In genomic region chr5:174916924-174917323, GRCh38 we compare ENCODE assay signal across 4 cellular contexts.
A peak's percentile ranks its signal among the peaks of the same experiment; 100 is the strongest.
DNase-seq lines count a peak whose midpoint lies in the region; ATAC-seq, FAIRE-seq and TF ChIP-seq lines count a peak whose summit lies in the region.
"Not testable (repeated sequence)": the region's sequence is repeated elsewhere in the genome, so short reads cannot be mapped to it uniquely, and the experiment has no call there.

No MANE protein-coding gene starts in this region.

- CTCF ChIA-PET in HCT116 (lab: Charles Lee): not testable (repeated sequence)
- CTCF ChIA-PET in H1 (lab: Charles Lee; ENCODE audit: partially characterized antibody): interaction anchor here (0.6 to 13.0 kb wide), 4 partner anchors 8 to 521 kb away, joined by 3 to 95 read pairs (median 14); no protein-coding TSS in a partner anchor

- not testable (repeated sequence) for H3K27ac ChIP-seq in HCT116 (ENCODE audit: low read depth, low read length); RWPE2 (ENCODE audit: poor library complexity, severe bottlenecking); H1 (ENCODE audit: low read depth, low read length); neural progenitor cell

- H3K79me2 ChIP-seq in HCT116 (ENCODE audit: insufficient read depth, low read length); H1 (ENCODE audit: control insufficient read depth in 1 of 2, insufficient read depth in 2 of 2, low read length in 2 of 2); neural progenitor cell (ENCODE audit: low read depth): not testable (repeated sequence)

- not testable (repeated sequence) for H3K4me3 Mint-ChIP-seq in neural progenitor cell

- H3K56ac ChIP-seq in H1 (replicated peaks; ENCODE audit: insufficient read length, low read depth, low read length): not testable (repeated sequence)

- peak; percentile 34; the same call in 1 of the 2 replicates for ATAC-seq in HCT116
- ATAC-seq in RWPE2 (ENCODE audit: low read depth): peak; percentile 67; the same call in 2 of the 3 replicates

- not testable (repeated sequence) for H3K36me3 Mint-ChIP-seq in neural progenitor cell

- POLR2A ChIA-PET in HCT116 (lab: Charles Lee); H1 (lab: Charles Lee; ENCODE audit: partially characterized antibody): not testable (repeated sequence)

- not testable (repeated sequence) for H3K23ac ChIP-seq in H1 (ENCODE audit: insufficient read length)

- not testable (repeated sequence) for BruUV-seq in HCT116 (replicated peaks; lab: Mats Ljungman, UMichigan)

- 0 out of 2 replicates have a peak overlapping the region, but pooled peaks have one; percentile 6 for H2BK20ac ChIP-seq in H1 (ENCODE audit: low read length)

- H2BK120ac ChIP-seq in H1 (replicated peaks; ENCODE audit: low read depth, low read length): not testable (repeated sequence)

- H2BK5ac ChIP-seq in H1 (ENCODE audit: low read depth, low read length): not testable (repeated sequence)

- H4K8ac ChIP-seq in H1 (ENCODE audit: extremely low read depth, insufficient read depth, low read length): not testable (repeated sequence)

- not testable (repeated sequence) for H3K4me2 ChIP-seq in HCT116 (ENCODE audit: low read length); H1 (ENCODE audit: insufficient read depth in 1 of 2, low read depth in 2 of 2, low read length in 2 of 2); neural progenitor cell

- WGBS in H1 (ENCODE audit: extremely low coverage in 1 of 2, insufficient coverage in 1 of 2, insufficient read length in 1 of 2, insufficient replicate concordance in 2 of 2, low coverage in 1 of 2, low lambda C conversion rate in 2 of 2, missing lambda C conversion rate in 1 of 2), 2 experiments: 100% methylated on average over 1 of the region's 1 CpG; no CpG with 5 or more reads in 1 of the 2 experiments

- H3K9ac ChIP-seq in HCT116 (ENCODE audit: low read length); H1 (replicated peaks in 1 of 4; ENCODE audit: extremely low read depth in 1 of 4, low read depth in 3 of 4, low read length in 3 of 4); neural progenitor cell: not testable (repeated sequence)

- H4K5ac ChIP-seq in H1 (ENCODE audit: insufficient read length, low read depth, low read length): not testable (repeated sequence)

- TF ChIP-seq CTCF in HCT116 (IDR thresholded peaks at IDR 0.05 in 2 of 3, conservative IDR thresholded peaks at IDR 0.05 in 1 of 3; ENCODE audit: borderline replicate concordance in 1 of 3, insufficient read depth in 1 of 3, low read depth in 2 of 3, low read length in 2 of 3); RWPE2 (IDR thresholded peaks at IDR 0.05; ENCODE audit: poor library complexity, severe bottlenecking); H1 (IDR thresholded peaks at IDR 0.05; ENCODE audit: control extremely low read depth in 1 of 3, insufficient read depth in 1 of 3, low read depth in 1 of 3, low read length in 3 of 3); neural progenitor cell (IDR thresholded peaks at IDR 0.05): not testable (repeated sequence)

- not testable (repeated sequence) for H3K27me3 ChIP-seq in HCT116 (ENCODE audit: insufficient read depth, low read length); RWPE2 (ENCODE audit: insufficient read depth, poor library complexity, severe bottlenecking); H1 (replicated peaks in 1 of 4; ENCODE audit: control insufficient read depth in 3 of 4, extremely low read depth in 1 of 4, insufficient read depth in 3 of 4, low read length in 3 of 4); neural progenitor cell

- not testable (repeated sequence) for H4K91ac ChIP-seq in H1 (replicated peaks; ENCODE audit: insufficient read length, low read length)

- not testable (repeated sequence) for H2AK5ac ChIP-seq in H1 (ENCODE audit: low read depth, low read length)

- H3K4me3 ChIP-seq in HCT116 (replicated peaks in 1 of 2; ENCODE audit: low read depth in 1 of 2, low read length in 2 of 2); RWPE2 (ENCODE audit: severe bottlenecking); H1 (ENCODE audit: extremely low read depth in 1 of 4, insufficient read depth in 2 of 4, low read depth in 3 of 4, low read length in 4 of 4); neural progenitor cell: not testable (repeated sequence)

- H3F3A ChIP-seq in neural progenitor cell (ENCODE audit: low read depth): not testable (repeated sequence)

- H2AFZ ChIP-seq in HCT116 (ENCODE audit: low read depth, low read length, poor library complexity, severe bottlenecking); H1 (ENCODE audit: low read length): not testable (repeated sequence)
- peak overlapping the region; percentile 29 for H2AFZ ChIP-seq in neural progenitor cell (replicated peaks)

- DNase-seq in HCT116 (ENCODE audit: low read depth, low spot score); RWPE2 (ENCODE audit: low spot score); H1 (ENCODE audit: low read depth in 1 of 2, low spot score in 2 of 2); neural progenitor cell (ENCODE audit: low spot score): not testable (repeated sequence)

- H3K18ac ChIP-seq in H1 (ENCODE audit: extremely low read depth, low read length): not testable (repeated sequence)

- H3K4me1 Mint-ChIP-seq in neural progenitor cell: peaks cover 13% of the 10 kb centered on the region

- H3K9me3 Mint-ChIP-seq in neural progenitor cell: not testable (repeated sequence)

- H3K27me3 Mint-ChIP-seq in neural progenitor cell (ENCODE audit: insufficient read depth, low read depth): not testable (repeated sequence)

- not testable (repeated sequence) for H3K9me2 ChIP-seq in HCT116 (ENCODE audit: insufficient read depth)

- H3K27ac Mint-ChIP-seq in neural progenitor cell: not testable (repeated sequence)

- peak overlapping the region; percentile 39; the same call in 1 of the 2 replicates for H2BK12ac ChIP-seq in H1 (ENCODE audit: low read depth, low read length)

- H3K4ac ChIP-seq in H1 (replicated peaks; ENCODE audit: insufficient read length, low read depth, low read length): not testable (repeated sequence)

- RAD21 ChIA-PET in HCT116 (lab: Charles Lee; ENCODE audit: low non-redundant PET in 1 of 2, low total read pairs in 2 of 2, uncharacterized antibody in 2 of 2, unreplicated experiment in 2 of 2): not testable (repeated sequence)

- TF ChIP-seq POLR2A in HCT116 (IDR thresholded peaks at IDR 0.05; ENCODE audit: borderline replicate concordance, extremely low read depth, insufficient read depth, insufficient read length); H1 (IDR thresholded peaks at IDR 0.05; ENCODE audit: control extremely low read depth in 1 of 2, low read depth in 2 of 2, low read length in 2 of 2): not testable (repeated sequence)

- H3K9me3 ChIP-seq in HCT116 (ENCODE audit: control insufficient read depth in 1 of 2, insufficient read depth in 1 of 2, low read depth in 1 of 2, low read length in 2 of 2); RWPE2 (ENCODE audit: severe bottlenecking); H1 (ENCODE audit: insufficient read depth in 2 of 2, low read depth in 1 of 2, low read length in 1 of 2); neural progenitor cell (ENCODE audit: low read depth): not testable (repeated sequence)

- intact Hi-C loops in HCT116 (cut with micrococcal nuclease): not testable (repeated sequence)

- H3K14ac ChIP-seq in H1 (ENCODE audit: insufficient read length): not testable (repeated sequence)

- not testable (repeated sequence) for FAIRE-seq in H1 (lab: Jason Lieb, UNC)

- not testable (repeated sequence) for H2BK15ac ChIP-seq in H1 (ENCODE audit: low read length)

- not testable (repeated sequence) for H4K20me1 ChIP-seq in HCT116 (ENCODE audit: insufficient read depth); H1 (replicated peaks in 1 of 2; ENCODE audit: control insufficient read depth in 1 of 2, insufficient read depth in 2 of 2, low read length in 2 of 2); neural progenitor cell (ENCODE audit: low read depth)

- not testable (repeated sequence) for H3K36me3 ChIP-seq in HCT116 (ENCODE audit: control insufficient read depth in 1 of 2, insufficient read depth in 2 of 2, low read length in 2 of 2); RWPE2 (ENCODE audit: low read depth); H1 (ENCODE audit: control insufficient read depth in 2 of 4, insufficient read depth in 4 of 4, low read length in 3 of 4); neural progenitor cell

- not testable (repeated sequence) for H3K79me1 ChIP-seq in H1 (ENCODE audit: low read depth, low read length)

- not testable (repeated sequence) for TF ChIP-seq RAD21 in HCT116 (IDR thresholded peaks at IDR 0.05; ENCODE audit: low read depth); H1 (IDR thresholded peaks at IDR 0.05 in 1 of 2, conservative IDR thresholded peaks at IDR 0.05 in 1 of 2; ENCODE audit: low read depth in 2 of 2, low read length in 2 of 2)

- not testable (repeated sequence) for TF ChIP-seq EP300 in H1 (IDR thresholded peaks at IDR 0.05; ENCODE audit: borderline replicate concordance in 1 of 2, low read depth in 2 of 2, low read length in 2 of 2)

- H3K23me2 ChIP-seq in H1 (ENCODE audit: low read depth, low read length): not testable (repeated sequence)

- H3K4me1 ChIP-seq in HCT116 (ENCODE audit: control insufficient read depth in 1 of 2, insufficient read depth in 2 of 2, low read length in 2 of 2); RWPE2 (ENCODE audit: insufficient read depth, poor library complexity, severe bottlenecking); neural progenitor cell: not testable (repeated sequence)
- peaks cover 0 to 10% (median 6%) of the 10 kb centered on the region in 4 experiments; a peak in 5 of 7 replicates for H3K4me1 ChIP-seq in H1 (replicated peaks in 1 of 4; ENCODE audit: control insufficient read depth in 3 of 4, insufficient read depth in 4 of 4, low read length in 3 of 4)
